Comparison of ENCODE assay signal across 1 cellular context in genomic region chr20:62500237-62500864, GRCh38.
TF ChIP-seq lines count a peak whose summit lies in the region.

No MANE protein-coding gene starts in this region.

TF ChIP-seq in K562, 482 proteins besides CTCF, POLR2A, EP300 and RAD21 (continued from another document and continues in another):
- TF ChIP-seq RREB1 (CRISPR knock-in tag; IDR thresholded peaks at IDR 0.05): no peak
- no peak for TF ChIP-seq ZNF592 (IDR thresholded peaks at IDR 0.05)
- no peak for TF ChIP-seq KDM4B (IDR thresholded peaks at IDR 0.05; ENCODE audit: borderline replicate concordance in 2 of 2, low read depth in 1 of 2)
- no peak for TF ChIP-seq PTTG1 (tag; IDR thresholded peaks at IDR 0.05; ENCODE audit: low read depth)
- no peak for TF ChIP-seq POLR3A (IDR thresholded peaks at IDR 0.05; ENCODE audit: borderline replicate concordance, extremely low read depth, insufficient read depth, insufficient read length)
- TF ChIP-seq SIRT6 (IDR thresholded peaks at IDR 0.05; ENCODE audit: low read depth, low read length): no peak
- no peak for TF ChIP-seq ZNF165 (CRISPR knock-in tag; IDR thresholded peaks at IDR 0.05; ENCODE audit: borderline replicate concordance)
- TF ChIP-seq ZNF445 (CRISPR knock-in tag; IDR thresholded peaks at IDR 0.05; ENCODE audit: low read depth): no peak
- 0 out of 2 replicates have a peak, but pooled peaks have one; percentile 26 for TF ChIP-seq L3MBTL2 (IDR thresholded peaks at IDR 0.05)
- TF ChIP-seq ZNF3 (CRISPR knock-in tag; IDR thresholded peaks at IDR 0.05): no peak
- 0 out of 2 replicates have a peak, but pooled peaks have one; percentile 18 for TF ChIP-seq RBFOX2 (IDR thresholded peaks at IDR 0.05; ENCODE audit: low read depth, low read length)
- peak; percentile 84 for TF ChIP-seq EGR1 (conservative IDR thresholded peaks at IDR 0.05)
- TF ChIP-seq COPS2 (conservative IDR thresholded peaks at IDR 0.05): no peak
- no peak for TF ChIP-seq ZKSCAN8 (CRISPR knock-in tag; IDR thresholded peaks at IDR 0.05)
- no peak for TF ChIP-seq MECOM (CRISPR knock-in tag; IDR thresholded peaks at IDR 0.05)
- TF ChIP-seq BRF1 (IDR thresholded peaks at IDR 0.05; ENCODE audit: borderline replicate concordance, extremely low read depth, insufficient read length): no peak
- TF ChIP-seq GTF2A2 (tag; IDR thresholded peaks at IDR 0.05): no peak
- TF ChIP-seq HIVEP1 (CRISPR knock-in tag; IDR thresholded peaks at IDR 0.05): no peak
- no peak for TF ChIP-seq TEAD4 (IDR thresholded peaks at IDR 0.05; ENCODE audit: low read length)
- TF ChIP-seq TEAD4 (CRISPR knock-in tag; IDR thresholded peaks at IDR 0.05; ENCODE audit: borderline replicate concordance): no peak
- no peak for TF ChIP-seq ATF1 (CRISPR knock-in tag; IDR thresholded peaks at IDR 0.05)
- TF ChIP-seq ATF1 (tag; IDR thresholded peaks at IDR 0.05): peak; percentile 62
- peak in 1 of 2 experiments; percentile 83; a peak in 1 of 4 replicates for TF ChIP-seq KDM1A (IDR thresholded peaks at IDR 0.05)
- no peak for TF ChIP-seq ELK1 (CRISPR knock-in tag; IDR thresholded peaks at IDR 0.05)
- TF ChIP-seq HMGN3 (IDR thresholded peaks at IDR 0.05; ENCODE audit: borderline replicate concordance, extremely low read depth, insufficient read length, low read depth, low read length): no peak
- TF ChIP-seq SRSF1 (IDR thresholded peaks at IDR 0.05; ENCODE audit: low read depth, low read length): no peak
- TF ChIP-seq HDAC6 (IDR thresholded peaks at IDR 0.05; ENCODE audit: low read depth, low read length): no peak
- no peak for TF ChIP-seq HNRNPH1 (optimal IDR thresholded peaks at IDR 0.05; ENCODE audit: low read depth, low read length)
- no peak for TF ChIP-seq ZNF263 (CRISPR knock-in tag; IDR thresholded peaks at IDR 0.05; ENCODE audit: borderline replicate concordance)
- TF ChIP-seq PRPF4 (IDR thresholded peaks at IDR 0.05; ENCODE audit: insufficient read depth, low read depth, low read length, poor library complexity, severe bottlenecking): no peak
- TF ChIP-seq REST (CRISPR knock-in tag; IDR thresholded peaks at IDR 0.05; ENCODE audit: low read depth): no peak
- no peak for TF ChIP-seq ARID3B (CRISPR knock-in tag; IDR thresholded peaks at IDR 0.05; ENCODE audit: borderline replicate concordance)
- TF ChIP-seq CREBBP (IDR thresholded peaks at IDR 0.05; ENCODE audit: low read depth, low read length): no peak
- TF ChIP-seq NCOA1 (IDR thresholded peaks at IDR 0.05; ENCODE audit: low read depth): no peak; the same call in 1 of the 2 replicates
- no peak for TF ChIP-seq ESRRB (CRISPR knock-in tag; IDR thresholded peaks at IDR 0.05; ENCODE audit: borderline replicate concordance)
- no peak for TF ChIP-seq ZNF175 (CRISPR knock-in tag; IDR thresholded peaks at IDR 0.05; ENCODE audit: low read depth)
- TF ChIP-seq FOXP4 (CRISPR knock-in tag; IDR thresholded peaks at IDR 0.05; ENCODE audit: borderline replicate concordance): no peak
- no peak for TF ChIP-seq RFX1 (IDR thresholded peaks at IDR 0.05)
- no peak for TF ChIP-seq NUFIP1 (IDR thresholded peaks at IDR 0.05; ENCODE audit: partially characterized antibody)
- TF ChIP-seq ZNF280B (CRISPR knock-in tag; IDR thresholded peaks at IDR 0.05): no peak
- TF ChIP-seq ZNF12 (CRISPR knock-in tag; IDR thresholded peaks at IDR 0.05): no peak
- no peak for TF ChIP-seq PCBP2 (IDR thresholded peaks at IDR 0.05; ENCODE audit: low read depth, low read length, poor library complexity, severe bottlenecking)
- TF ChIP-seq NR3C1 (CRISPR knock-in tag; IDR thresholded peaks at IDR 0.05): no peak
